In genomic region chrX:139647597-139647996, GRCh38 we compare ENCODE assay signal across 18 cellular contexts.
DNase-seq lines count a peak whose midpoint lies in the region; ATAC-seq and FAIRE-seq lines count a peak whose summit lies in the region.
"Had no signal": no experiment of that assay in that cellular context is flagged by ENCODE, and none has a peak within 500 bp of the region (broad histone marks: within the 10 kb centered on the region; RNA-seq: fewer than 3 reads in every experiment).

No MANE protein-coding gene starts in this region.

- ATAC-seq in GM19324 (IDR thresholded peaks at IDR 0.05; ENCODE audit: low FRiP score, unreplicated experiment) (peak; percentile 73), HG02588 (IDR thresholded peaks at IDR 0.05; ENCODE audit: unreplicated experiment) (peak; percentile 55), HG03432 (IDR thresholded peaks at IDR 0.05; ENCODE audit: unreplicated experiment) (peak; percentile 85), HG03097 (IDR thresholded peaks at IDR 0.05; ENCODE audit: low FRiP score, unreplicated experiment) (no peak)
- ATAC-seq: HCT116 had no signal

- DNase-seq in GM18507 (ENCODE audit: extremely low spot score, insufficient read length, low read depth) = no peak
- no peak for DNase-seq in C1 segment of cervical spinal cord (lab: John Stamatoyannopoulos, UW)
- no peak for DNase-seq in retina
- no peak for DNase-seq in NCI-H187 treated with DMSO at 0.1 percent for 48 hours (lab: John Stamatoyannopoulos, UW)
- DNase-seq: activated CD4-positive, alpha-beta T cell treated with anti-CD3 and anti-CD28 coated beads, Interleukin-2, amount 10 ng/mL, durations not matched to agents 24 days and 14 days; activated naive CD4-positive, alpha-beta T cell treated with Interleukin-2 at 50 U/mL for 16 hours; anterior cingulate cortex; cerebellar nuclear complex; DND-41; mesendoderm; NCI-H1417; NCI-H2227 treated with DMSO at 0.1 percent for 48 hours had no signal

- peak; percentile 58 for FAIRE-seq in GM18507 (lab: Jason Lieb, UNC)
- FAIRE-seq: keratinocyte had no signal
